In genomic region chr15:74928771-74929198, GRCh38 we compare ENCODE assay signal across 17 cellular contexts. TPM values are rescaled to one million over a fixed set of nuclear protein-coding genes. Genes with fewer than 3 reads are reported as not detected.
A peak's percentile ranks its signal among the peaks of the same experiment; 100 is the strongest.
DNase-seq lines count a peak whose midpoint lies in the region; ATAC-seq, FAIRE-seq and TF ChIP-seq lines count a peak whose summit lies in the region.
"Had no signal": no experiment of that assay in that cellular context is flagged by ENCODE, and none has a peak within 500 bp of the region (broad histone marks: within the 10 kb centered on the region; RNA-seq: fewer than 3 reads in every experiment).

No MANE protein-coding gene starts in this region.

- no peak overlapping the region for H3K4me3 Mint-ChIP-seq in nephron progenitor cell
- H3K4me3 Mint-ChIP-seq: CD4-positive, CD25-positive, alpha-beta regulatory T cell had no signal

- H3K4ac ChIP-seq in neuronal stem cell (ENCODE audit: low read length), result no peak overlapping the region

- TF ChIP-seq EP300 in HepG2 (IDR thresholded peaks at IDR 0.05; ENCODE audit: low read depth in 2 of 2, low read length in 2 of 2) (peak in 1 of 2 experiments; percentile 37; a peak in 1 of 4 replicates), HepG2 (CRISPR knock-in tag; IDR thresholded peaks at IDR 0.05; ENCODE audit: borderline replicate concordance) (no peak)

- H3K9me3 Mint-ChIP-seq in nephron progenitor cell, result no peaks in the 10 kb centered on the region
- H3K9me3 Mint-ChIP-seq: CD4-positive, CD25-positive, alpha-beta regulatory T cell had no signal

- POLR2A ChIA-PET in HepG2 (lab: Yijun Ruan, JAX), result interaction anchor here (2.3 kb wide), 1 partner anchor 22 kb away, joined by 7 read pairs; the partner anchor contains the start of gene FAM219B

- H4K20me1 ChIP-seq in HepG2 (ENCODE audit: insufficient read depth, low read length), result peaks cover 9% of the 10 kb centered on the region

- TF ChIP-seq POLR2A in GM12892 (IDR thresholded peaks at IDR 0.05; ENCODE audit: low read depth, low read length), result no peak
- TF ChIP-seq POLR2A in HepG2 (IDR thresholded peaks at IDR 0.05; ENCODE audit: insufficient read depth in 1 of 2, low read depth in 2 of 2, low read length in 2 of 2), result no peak

- H3K36me3 Mint-ChIP-seq in nephron progenitor cell (ENCODE audit: low read depth), result peaks cover 62% of the 10 kb centered on the region

- no peak overlapping the region for H4K91ac ChIP-seq in neuronal stem cell (ENCODE audit: low read depth, low read length, poor library complexity)

- no peaks in the 10 kb centered on the region for H3K27me3 Mint-ChIP-seq in nephron progenitor cell (ENCODE audit: low read depth, poor library complexity)
- H3K27me3 Mint-ChIP-seq: CD4-positive, CD25-positive, alpha-beta regulatory T cell had no signal

- H3K9me3 ChIP-seq in HepG2 (ENCODE audit: low read length), result no peaks in the 10 kb centered on the region
- H3K9me3 ChIP-seq in neuronal stem cell (replicated peaks in 1 of 2; ENCODE audit: control insufficient read depth in 2 of 2, insufficient read depth in 1 of 2, low read depth in 1 of 2, low read length in 2 of 2), result no peaks in the 10 kb centered on the region
- H3K9me3 ChIP-seq: BE2C, MG63, SJCRH30 had no signal

- H3K27me3 ChIP-seq in HepG2 (ENCODE audit: control insufficient read depth in 1 of 2, insufficient read depth in 2 of 2, low read length in 2 of 2) (no peaks in the 10 kb centered on the region; a peak in 1 of 5 replicates), neuronal stem cell (ENCODE audit: control insufficient read depth in 3 of 3, insufficient read depth in 3 of 3, low read depth in 1 of 3, low read length in 3 of 3) (no peaks in the 10 kb centered on the region)
- H3K27me3 ChIP-seq: BE2C, MG63, SJCRH30 had no signal

- TSS peak; percentile 19 for BruUV-seq in HepG2 (replicated peaks; lab: Mats Ljungman, UMichigan)

- DNase-seq in GM12892 (ENCODE audit: insufficient read length), result no peak
- DNase-seq in HepG2 (ENCODE audit: low spot score), result peak; percentile 78
- DNase-seq in nephron progenitor cell, result no peak
- DNase-seq in NCI-H2029 (lab: John Stamatoyannopoulos, UW), result no peak
- no peak for DNase-seq in neuronal stem cell (ENCODE audit: low spot score)
- DNase-seq: BE2C; CD4-positive, CD25-positive, alpha-beta regulatory T cell; EL; MG63; NCI-H1048; NCI-H1436; NCI-H2171; NCI-H526; PC-9; SJCRH30 had no signal

- intact Hi-C loops in HepG2 (cut with micrococcal nuclease; ENCODE audit: unreplicated experiment), result no loop called here

- H2BK12ac ChIP-seq in neuronal stem cell (ENCODE audit: low read length), result no peak overlapping the region

- H3K4me3 ChIP-seq in HepG2 (replicated peaks in 1 of 3; ENCODE audit: insufficient read depth in 1 of 3, low read depth in 2 of 3, low read length in 3 of 3) (no peak overlapping the region), neuronal stem cell (ENCODE audit: low read length in 2 of 2) (no peak overlapping the region)
- H3K4me3 ChIP-seq: MG63, PC-9, SJCRH30 had no signal

- ATAC-seq in HepG2, result peak; percentile 83

- H3K27ac ChIP-seq in VCaP (peak overlapping the region; percentile 51), HepG2 (ENCODE audit: extremely low read length, insufficient read depth, low read length) (peak overlapping the region; percentile 35), neuronal stem cell (replicated peaks; ENCODE audit: low read length) (no peak overlapping the region)
- H3K27ac ChIP-seq: PC-9, SJCRH30 had no signal

- no peak overlapping the region for H2BK5ac ChIP-seq in neuronal stem cell (ENCODE audit: low read length)

- WGBS in HepG2 (ENCODE audit: low lambda C conversion rate), result 56% methylated on average over 5 of the region's 5 CpGs
- no CpG with 5 or more reads among the region's 5 CpGs for WGBS in neuronal stem cell (ENCODE audit: extremely low coverage in 2 of 2, insufficient read length in 2 of 2, insufficient replicate concordance in 1 of 2), 2 donors

- H3K4me1 Mint-ChIP-seq in nephron progenitor cell, result no peaks in the 10 kb centered on the region

- no peak overlapping the region for H3K18ac ChIP-seq in neuronal stem cell (ENCODE audit: low read length)

- H3K14ac ChIP-seq in neuronal stem cell (ENCODE audit: low read length), result no peak overlapping the region

- H3K79me1 ChIP-seq in neuronal stem cell (ENCODE audit: low read depth, low read length), result peaks cover 2% of the 10 kb centered on the region

- H3K4me1 ChIP-seq in HepG2 (ENCODE audit: insufficient read depth, low read length), result peaks cover 30% of the 10 kb centered on the region
- H3K4me1 ChIP-seq in neuronal stem cell (ENCODE audit: control insufficient read depth in 2 of 2, insufficient read depth in 1 of 2, low read depth in 1 of 2, low read length in 2 of 2), result no peaks in the 10 kb centered on the region
- H3K4me1 ChIP-seq: BE2C, SJCRH30 had no signal

- no peak for TF ChIP-seq RAD21 in HepG2 (CRISPR knock-in tag; IDR thresholded peaks at IDR 0.05)

- no peak overlapping the region for H2BK120ac ChIP-seq in neuronal stem cell (ENCODE audit: low read depth, low read length)

- no peak for TF ChIP-seq CTCF in VCaP (conservative IDR thresholded peaks at IDR 0.05)
- no peak for TF ChIP-seq CTCF in HepG2 (CRISPR knock-in tag; IDR thresholded peaks at IDR 0.05)
- no peak for TF ChIP-seq CTCF in nephron progenitor cell (IDR thresholded peaks at IDR 0.05)

- no peak overlapping the region for H2BK15ac ChIP-seq in neuronal stem cell (ENCODE audit: low read length)

- H3K23ac ChIP-seq in neuronal stem cell (ENCODE audit: low read depth, low read length, poor library complexity), result no peak overlapping the region

- in situ Hi-C loops in HepG2 (cut with HindIII; ENCODE audit: extremely low pct_ligation_motif_present, low pct_unique_long_range_greater_than_20kb), result no loop called here

- no peak overlapping the region for H4K8ac ChIP-seq in neuronal stem cell (ENCODE audit: low read depth, low read length)

- FAIRE-seq in GM12892 (lab: Jason Lieb, UNC) (peak; percentile 9), HepG2 (lab: Jason Lieb, UNC) (peak; percentile 89)
- FAIRE-seq: H1 had no signal

- H3K27ac Mint-ChIP-seq in nephron progenitor cell, result no peak overlapping the region
- H3K27ac Mint-ChIP-seq: CD4-positive, CD25-positive, alpha-beta regulatory T cell had no signal

- H3K9ac ChIP-seq in HepG2 (ENCODE audit: insufficient read depth, low read depth, low read length) (no peak overlapping the region), neuronal stem cell (ENCODE audit: low read depth, low read length, poor library complexity) (no peak overlapping the region)

- H3K79me2 ChIP-seq in HepG2 (ENCODE audit: insufficient read depth, low read length), result peaks cover 34% of the 10 kb centered on the region

- H3K4me2 ChIP-seq in HepG2 (ENCODE audit: low read depth, low read length) (no peak overlapping the region; the same call in 1 of the 2 replicates), neuronal stem cell (ENCODE audit: insufficient read depth, low read length, poor library complexity, severe bottlenecking) (no peak overlapping the region)
- H3K4me2 ChIP-seq: PC-9 had no signal

- CTCF ChIA-PET in HepG2 (lab: Yijun Ruan, JAX; ENCODE audit: low intra/inter-chr PET ratio, low total read pairs), result no interaction called here

- no peak overlapping the region for H2AFZ ChIP-seq in HepG2 (ENCODE audit: low read length)
- no peak overlapping the region for H2AFZ ChIP-seq in neuronal stem cell (ENCODE audit: low read length)
- H2AFZ ChIP-seq: PC-9 had no signal

- no peak overlapping the region for H2AK5ac ChIP-seq in neuronal stem cell (ENCODE audit: low read depth, low read length)

- peaks cover 4 to 35% of the 10 kb centered on the region in 2 experiments for H3K36me3 ChIP-seq in HepG2 (replicated peaks in 1 of 2; ENCODE audit: control insufficient read depth in 1 of 2, insufficient read depth in 2 of 2, low read length in 2 of 2)
- peaks cover 6 to 78% of the 10 kb centered on the region in 2 donors for H3K36me3 ChIP-seq in neuronal stem cell (replicated peaks in 1 of 2; ENCODE audit: control insufficient read depth in 2 of 2, insufficient read depth in 2 of 2, low read length in 2 of 2)

RNA-seq across cellular contexts. Expression of gene COX5A, which starts 9.1 kb away (rescaled TPM):
- 404 TPM for polyA plus RNA-seq in GM12892 (2012; ENCODE audit: missing spikeins)
- total RNA-seq in HepG2 (2016; rRNA removed; fragmentation: Illumina TruSeq; extraction: Trizol), result 217 and 218 TPM in 2 replicates
- 117 and 120 TPM in 2 replicates for total RNA-seq in HepG2 (2016; cell fraction: cytosol; rRNA removed; fragmentation: Illumina TruSeq; extraction: Trizol; ENCODE audit: low read depth)
- 207 and 224 TPM in 2 replicates for total RNA-seq in HepG2 (2016; cell fraction: insoluble cytoplasmic fraction; rRNA removed; fragmentation: Illumina TruSeq; extraction: Trizol)
- total RNA-seq in HepG2 (2016; cell fraction: membrane; rRNA removed; fragmentation: Illumina TruSeq; extraction: Trizol), result 128 and 130 TPM in 2 replicates
- total RNA-seq in HepG2 (2016; cell fraction: nucleus; rRNA removed; fragmentation: Illumina TruSeq; extraction: Trizol), result 98.7 and 101 TPM in 2 replicates
- 132 and 158 TPM in 2 replicates for polyA plus RNA-seq in HepG2 (2011; rRNA removed)
- 156 and 163 TPM in 2 replicates for polyA plus RNA-seq in HepG2 (2011; cell fraction: cytosol; rRNA removed)
- polyA plus RNA-seq in HepG2 (2011; cell fraction: nucleus; rRNA removed), result 70.3 and 75.2 TPM in 2 replicates
- 264 and 279 TPM in 2 replicates for polyA plus RNA-seq in HepG2 (2012)
- 273 and 293 TPM in 2 replicates for polyA plus RNA-seq in HepG2 (2016; cell fraction: cytosol; fragmentation: Illumina TruSeq; extraction: Trizol; ENCODE audit: low read depth)
- polyA plus RNA-seq in HepG2 (2016; cell fraction: insoluble cytoplasmic fraction; fragmentation: Illumina TruSeq; extraction: Trizol; ENCODE audit: low read depth), result 379 and 384 TPM in 2 replicates
- 251 and 264 TPM in 2 replicates for polyA plus RNA-seq in HepG2 (2016; cell fraction: membrane; fragmentation: Illumina TruSeq; extraction: Trizol; ENCODE audit: low read depth)
- polyA plus RNA-seq in HepG2 (2016; cell fraction: nucleus; fragmentation: Illumina TruSeq; extraction: Trizol; ENCODE audit: insufficient read depth, low read depth), result 250 and 258 TPM in 2 replicates
- polyA minus RNA-seq in HepG2 (2011; rRNA and poly(A)+ RNA removed; ENCODE audit: low replicate concordance), result 21.4 and 51.3 TPM in 2 replicates
- polyA minus RNA-seq in HepG2 (2011; cell fraction: cytosol; rRNA and poly(A)+ RNA removed), result 76.2 and 81.5 TPM in 2 replicates
- 23.3 and 29.7 TPM in 2 replicates for polyA minus RNA-seq in HepG2 (2011; cell fraction: nucleus; rRNA and poly(A)+ RNA removed)
- 306 TPM for polyA plus RNA-seq in neuronal stem cell (2013, experiment 1 of 2)
- 291 TPM for polyA plus RNA-seq in neuronal stem cell (2013, experiment 2 of 2)

RNA-seq across cellular contexts. Expression of gene FAM219B, which starts 22.1 kb away (rescaled TPM):
- 29.8 TPM for polyA plus RNA-seq in GM12892 (2012; ENCODE audit: missing spikeins)
- 18.0 and 36.6 TPM in 2 replicates for total RNA-seq in HepG2 (2016; rRNA removed; fragmentation: Illumina TruSeq; extraction: Trizol)
- 14.9 and 16.5 TPM in 2 replicates for total RNA-seq in HepG2 (2016; cell fraction: cytosol; rRNA removed; fragmentation: Illumina TruSeq; extraction: Trizol; ENCODE audit: low read depth)
- total RNA-seq in HepG2 (2016; cell fraction: insoluble cytoplasmic fraction; rRNA removed; fragmentation: Illumina TruSeq; extraction: Trizol), result 26.3 and 28.5 TPM in 2 replicates
- total RNA-seq in HepG2 (2016; cell fraction: membrane; rRNA removed; fragmentation: Illumina TruSeq; extraction: Trizol), result 34.0 and 34.5 TPM in 2 replicates
- total RNA-seq in HepG2 (2016; cell fraction: nucleus; rRNA removed; fragmentation: Illumina TruSeq; extraction: Trizol), result 36.5 and 50.4 TPM in 2 replicates
- 50.2 and 52.3 TPM in 2 replicates for polyA plus RNA-seq in HepG2 (2011; rRNA removed)
- polyA plus RNA-seq in HepG2 (2011; cell fraction: cytosol; rRNA removed), result 28.4 and 30.8 TPM in 2 replicates
- 176 and 185 TPM in 2 replicates for polyA plus RNA-seq in HepG2 (2011; cell fraction: nucleus; rRNA removed)
- 21.6 and 28.8 TPM in 2 replicates for polyA plus RNA-seq in HepG2 (2012)
- 9.6 and 12.3 TPM in 2 replicates for polyA plus RNA-seq in HepG2 (2016; cell fraction: cytosol; fragmentation: Illumina TruSeq; extraction: Trizol; ENCODE audit: low read depth)
- polyA plus RNA-seq in HepG2 (2016; cell fraction: insoluble cytoplasmic fraction; fragmentation: Illumina TruSeq; extraction: Trizol; ENCODE audit: low read depth), result 16.8 and 18.6 TPM in 2 replicates
- 21.3 and 21.8 TPM in 2 replicates for polyA plus RNA-seq in HepG2 (2016; cell fraction: membrane; fragmentation: Illumina TruSeq; extraction: Trizol; ENCODE audit: low read depth)
- 53.3 TPM in 2 replicates for polyA plus RNA-seq in HepG2 (2016; cell fraction: nucleus; fragmentation: Illumina TruSeq; extraction: Trizol; ENCODE audit: insufficient read depth, low read depth)
- 48.2 and 65.5 TPM in 2 replicates for polyA minus RNA-seq in HepG2 (2011; rRNA and poly(A)+ RNA removed; ENCODE audit: low replicate concordance)
- polyA minus RNA-seq in HepG2 (2011; cell fraction: cytosol; rRNA and poly(A)+ RNA removed), result 9.3 and 14.4 TPM in 2 replicates
- polyA minus RNA-seq in HepG2 (2011; cell fraction: nucleus; rRNA and poly(A)+ RNA removed), result 30.9 and 39.9 TPM in 2 replicates
- 63.9 TPM for polyA plus RNA-seq in neuronal stem cell (2013, experiment 1 of 2)
- polyA plus RNA-seq in neuronal stem cell (2013, experiment 2 of 2), result 61.0 TPM

RNA-seq across cellular contexts. Expression of gene RPP25, which starts 27.8 kb away (rescaled TPM):
- 1.3 TPM for polyA plus RNA-seq in GM12892 (2012; ENCODE audit: missing spikeins)
- total RNA-seq in HepG2 (2016; rRNA removed; fragmentation: Illumina TruSeq; extraction: Trizol), result 0.08 and 0.11 TPM in 2 replicates
- not detected in 2 replicates for total RNA-seq in HepG2 (2016; cell fraction: cytosol; rRNA removed; fragmentation: Illumina TruSeq; extraction: Trizol; ENCODE audit: low read depth)
- total RNA-seq in HepG2 (2016; cell fraction: insoluble cytoplasmic fraction; rRNA removed; fragmentation: Illumina TruSeq; extraction: Trizol), result 0.09 and 0.16 TPM in 2 replicates
- total RNA-seq in HepG2 (2016; cell fraction: membrane; rRNA removed; fragmentation: Illumina TruSeq; extraction: Trizol), result 0.12 and 0.14 TPM in 2 replicates
- not detected in 2 replicates for total RNA-seq in HepG2 (2016; cell fraction: nucleus; rRNA removed; fragmentation: Illumina TruSeq; extraction: Trizol)
- 0.04 and 0.05 TPM in 2 replicates for polyA plus RNA-seq in HepG2 (2011; rRNA removed)
- polyA plus RNA-seq in HepG2 (2011; cell fraction: cytosol; rRNA removed), result 0.09 and 0.12 TPM in 2 replicates
- 0.07 and 0.11 TPM in 2 replicates for polyA plus RNA-seq in HepG2 (2011; cell fraction: nucleus; rRNA removed)
- polyA plus RNA-seq in HepG2 (2012), result 0.07 TPM in 1 of 2 replicates, not detected in the other
- 0.08 TPM in 1 of 2 replicates, not detected in the other for polyA plus RNA-seq in HepG2 (2016; cell fraction: cytosol; fragmentation: Illumina TruSeq; extraction: Trizol; ENCODE audit: low read depth)
- polyA plus RNA-seq in HepG2 (2016; cell fraction: insoluble cytoplasmic fraction; fragmentation: Illumina TruSeq; extraction: Trizol; ENCODE audit: low read depth), result 0.08 TPM in 1 of 2 replicates, not detected in the other
- polyA plus RNA-seq in HepG2 (2016; cell fraction: membrane; fragmentation: Illumina TruSeq; extraction: Trizol; ENCODE audit: low read depth), result 0.08 TPM in 1 of 2 replicates, not detected in the other
- polyA plus RNA-seq in HepG2 (2016; cell fraction: nucleus; fragmentation: Illumina TruSeq; extraction: Trizol; ENCODE audit: insufficient read depth, low read depth), result 0.15 TPM in 2 replicates
- 0.22 and 25.9 TPM in 2 replicates for polyA minus RNA-seq in HepG2 (2011; rRNA and poly(A)+ RNA removed; ENCODE audit: low replicate concordance)
- 0.30 and 0.62 TPM in 2 replicates for polyA minus RNA-seq in HepG2 (2011; cell fraction: cytosol; rRNA and poly(A)+ RNA removed)
- polyA minus RNA-seq in HepG2 (2011; cell fraction: nucleus; rRNA and poly(A)+ RNA removed), result 0.25 and 0.26 TPM in 2 replicates
- polyA plus RNA-seq in neuronal stem cell (2013, experiment 1 of 2), result 4.1 TPM
- polyA plus RNA-seq in neuronal stem cell (2013, experiment 2 of 2), result 4.0 TPM

RNA-seq across cellular contexts. Expression of gene MPI, which starts 38.9 kb away (rescaled TPM):
- 73.3 TPM for polyA plus RNA-seq in GM12892 (2012; ENCODE audit: missing spikeins)
- 36.9 and 49.7 TPM in 2 replicates for total RNA-seq in HepG2 (2016; rRNA removed; fragmentation: Illumina TruSeq; extraction: Trizol)
- total RNA-seq in HepG2 (2016; cell fraction: cytosol; rRNA removed; fragmentation: Illumina TruSeq; extraction: Trizol; ENCODE audit: low read depth), result 14.9 and 19.2 TPM in 2 replicates
- total RNA-seq in HepG2 (2016; cell fraction: insoluble cytoplasmic fraction; rRNA removed; fragmentation: Illumina TruSeq; extraction: Trizol), result 41.4 and 51.3 TPM in 2 replicates
- total RNA-seq in HepG2 (2016; cell fraction: membrane; rRNA removed; fragmentation: Illumina TruSeq; extraction: Trizol), result 19.0 and 24.4 TPM in 2 replicates
- total RNA-seq in HepG2 (2016; cell fraction: nucleus; rRNA removed; fragmentation: Illumina TruSeq; extraction: Trizol), result 19.5 and 27.2 TPM in 2 replicates
- polyA plus RNA-seq in HepG2 (2011; rRNA removed), result 63.5 and 66.7 TPM in 2 replicates
- 68.2 and 75.7 TPM in 2 replicates for polyA plus RNA-seq in HepG2 (2011; cell fraction: cytosol; rRNA removed)
- 79.4 and 82.3 TPM in 2 replicates for polyA plus RNA-seq in HepG2 (2011; cell fraction: nucleus; rRNA removed)
- 35.5 and 45.4 TPM in 2 replicates for polyA plus RNA-seq in HepG2 (2012)
- 11.8 and 13.8 TPM in 2 replicates for polyA plus RNA-seq in HepG2 (2016; cell fraction: cytosol; fragmentation: Illumina TruSeq; extraction: Trizol; ENCODE audit: low read depth)
- polyA plus RNA-seq in HepG2 (2016; cell fraction: insoluble cytoplasmic fraction; fragmentation: Illumina TruSeq; extraction: Trizol; ENCODE audit: low read depth), result 52.7 and 54.7 TPM in 2 replicates
- polyA plus RNA-seq in HepG2 (2016; cell fraction: membrane; fragmentation: Illumina TruSeq; extraction: Trizol; ENCODE audit: low read depth), result 18.4 and 18.9 TPM in 2 replicates
- polyA plus RNA-seq in HepG2 (2016; cell fraction: nucleus; fragmentation: Illumina TruSeq; extraction: Trizol; ENCODE audit: insufficient read depth, low read depth), result 25.9 and 30.1 TPM in 2 replicates
- polyA minus RNA-seq in HepG2 (2011; rRNA and poly(A)+ RNA removed; ENCODE audit: low replicate concordance), result 129 and 146 TPM in 2 replicates
- 28.5 and 36.3 TPM in 2 replicates for polyA minus RNA-seq in HepG2 (2011; cell fraction: cytosol; rRNA and poly(A)+ RNA removed)
- polyA minus RNA-seq in HepG2 (2011; cell fraction: nucleus; rRNA and poly(A)+ RNA removed), result 54.8 and 73.8 TPM in 2 replicates
- 30.2 TPM for polyA plus RNA-seq in neuronal stem cell (2013, experiment 1 of 2)
- polyA plus RNA-seq in neuronal stem cell (2013, experiment 2 of 2), result 33.1 TPM

RNA-seq across cellular contexts. Expression of gene SCAMP2, which starts 55.6 kb away (rescaled TPM):
- 52.0 TPM for polyA plus RNA-seq in GM12892 (2012; ENCODE audit: missing spikeins)
- total RNA-seq in HepG2 (2016; rRNA removed; fragmentation: Illumina TruSeq; extraction: Trizol), result 23.6 and 34.8 TPM in 2 replicates
- total RNA-seq in HepG2 (2016; cell fraction: cytosol; rRNA removed; fragmentation: Illumina TruSeq; extraction: Trizol; ENCODE audit: low read depth), result 9.6 and 11.5 TPM in 2 replicates
- total RNA-seq in HepG2 (2016; cell fraction: insoluble cytoplasmic fraction; rRNA removed; fragmentation: Illumina TruSeq; extraction: Trizol), result 21.6 and 36.5 TPM in 2 replicates
- 19.1 and 19.4 TPM in 2 replicates for total RNA-seq in HepG2 (2016; cell fraction: membrane; rRNA removed; fragmentation: Illumina TruSeq; extraction: Trizol)
- total RNA-seq in HepG2 (2016; cell fraction: nucleus; rRNA removed; fragmentation: Illumina TruSeq; extraction: Trizol), result 34.8 and 43.1 TPM in 2 replicates
- polyA plus RNA-seq in HepG2 (2011; rRNA removed), result 121 and 137 TPM in 2 replicates
- 79.1 and 105 TPM in 2 replicates for polyA plus RNA-seq in HepG2 (2011; cell fraction: cytosol; rRNA removed)
- 60.5 and 61.0 TPM in 2 replicates for polyA plus RNA-seq in HepG2 (2011; cell fraction: nucleus; rRNA removed)
- 46.1 and 60.6 TPM in 2 replicates for polyA plus RNA-seq in HepG2 (2012)
- polyA plus RNA-seq in HepG2 (2016; cell fraction: cytosol; fragmentation: Illumina TruSeq; extraction: Trizol; ENCODE audit: low read depth), result 13.9 and 15.3 TPM in 2 replicates
- 40.8 and 49.5 TPM in 2 replicates for polyA plus RNA-seq in HepG2 (2016; cell fraction: insoluble cytoplasmic fraction; fragmentation: Illumina TruSeq; extraction: Trizol; ENCODE audit: low read depth)
- 19.7 and 19.9 TPM in 2 replicates for polyA plus RNA-seq in HepG2 (2016; cell fraction: membrane; fragmentation: Illumina TruSeq; extraction: Trizol; ENCODE audit: low read depth)
- polyA plus RNA-seq in HepG2 (2016; cell fraction: nucleus; fragmentation: Illumina TruSeq; extraction: Trizol; ENCODE audit: insufficient read depth, low read depth), result 82.6 and 86.5 TPM in 2 replicates
- polyA minus RNA-seq in HepG2 (2011; rRNA and poly(A)+ RNA removed; ENCODE audit: low replicate concordance), result 153 and 215 TPM in 2 replicates
- polyA minus RNA-seq in HepG2 (2011; cell fraction: cytosol; rRNA and poly(A)+ RNA removed), result 43.0 and 53.0 TPM in 2 replicates
- 19.7 and 32.7 TPM in 2 replicates for polyA minus RNA-seq in HepG2 (2011; cell fraction: nucleus; rRNA and poly(A)+ RNA removed)
- polyA plus RNA-seq in neuronal stem cell (2013, experiment 1 of 2), result 40.9 TPM
- polyA plus RNA-seq in neuronal stem cell (2013, experiment 2 of 2), result 46.5 TPM
